In the genomic region with DNA sequence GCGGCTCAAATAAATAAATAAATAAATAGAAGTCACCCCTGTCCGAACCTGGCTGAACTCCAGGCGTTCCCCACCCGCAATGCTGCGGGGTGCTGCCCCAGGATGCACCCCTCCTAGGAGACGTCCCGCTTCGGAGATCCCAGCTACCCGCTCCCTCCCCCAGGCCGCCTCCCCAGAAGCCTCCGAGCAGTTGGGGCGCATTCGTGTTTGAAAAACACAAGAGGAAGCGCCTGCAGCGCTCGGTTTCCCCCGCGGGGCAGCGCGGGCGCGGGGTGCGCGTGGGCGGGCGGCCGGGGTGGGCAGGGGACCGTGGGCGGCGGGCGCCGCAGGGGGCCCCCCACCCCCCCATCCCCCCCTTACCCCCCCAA, we compare ENCODE assay signal across 8 cellular contexts. TPM values are rescaled to one million over a fixed set of nuclear protein-coding genes. Genes with fewer than 3 reads are reported as not detected.
DNase-seq lines count a peak whose midpoint lies in the region; ATAC-seq and TF ChIP-seq lines count a peak whose summit lies in the region.

No MANE protein-coding gene starts in this region.

- H3K27me3 Mint-ChIP-seq in dendritic cell treated with granulocyte-macrophage colony-stimulating factor and Interleukin-4, amounts not matched to agents 40 ng/mL and 50 ng/mL, for 4 days: no peaks in the 10 kb centered on the region

- no peaks in the 10 kb centered on the region for H3K79me2 ChIP-seq in GM23248 (ENCODE audit: insufficient read depth)

- CTCF ChIA-PET in HEK293T (lab: Yijun Ruan, JAX): no interaction called here

- peaks cover 6% of the 10 kb centered on the region; the same call in 1 of the 2 replicates for H3K27me3 ChIP-seq in GM23248 (replicated peaks; ENCODE audit: insufficient read depth)
- H3K27me3 ChIP-seq in right lobe of liver: no peaks in the 10 kb centered on the region
- H3K27me3 ChIP-seq in stomach smooth muscle (ENCODE audit: control insufficient read depth in 1 of 2, insufficient read depth in 2 of 2, low read length in 2 of 2): no peaks in the 10 kb centered on the region

- no peaks in the 10 kb centered on the region for H3K36me3 ChIP-seq in GM23248 (ENCODE audit: low read depth)
- H3K36me3 ChIP-seq in right lobe of liver: no peaks in the 10 kb centered on the region
- no peaks in the 10 kb centered on the region for H3K36me3 ChIP-seq in stomach smooth muscle (ENCODE audit: control insufficient read depth in 2 of 2, insufficient read depth in 2 of 2, low read length in 2 of 2)

- POLR2A ChIA-PET in HEK293T (lab: Yijun Ruan, JAX): no interaction called here

- H3K27ac ChIP-seq in GM23248: no peak overlapping the region
- peak overlapping the region; percentile 88 to 95 (median 89) for H3K27ac ChIP-seq in right lobe of liver
- H3K27ac ChIP-seq in stomach smooth muscle (ENCODE audit: low read length): no peak overlapping the region

- H3K9me3 ChIP-seq in GM23248 (ENCODE audit: low read depth) (no peaks in the 10 kb centered on the region), right lobe of liver (no peaks in the 10 kb centered on the region), stomach smooth muscle (ENCODE audit: control insufficient read depth in 2 of 2, low read length in 2 of 2) (no peaks in the 10 kb centered on the region)

- 4 to 23% methylated on average over 11 to 25 of the region's 32 CpGs for WGBS in GM23248 (ENCODE audit: low coverage in 1 of 2, low lambda C conversion rate in 2 of 2, missing lambda C conversion rate in 2 of 2), 2 experiments
- 0% methylated on average over 8 of the region's 32 CpGs for WGBS in right lobe of liver (ENCODE audit: insufficient coverage, low coverage, low lambda C conversion rate, missing lambda C conversion rate)

- H3K9ac ChIP-seq in GM23248 (peak overlapping the region; percentile 68), stomach smooth muscle (ENCODE audit: low read length in 2 of 2) (peak overlapping the region; percentile 26 to 55)

- TF ChIP-seq CTCF in right lobe of liver (IDR thresholded peaks at IDR 0.05): no peak

- H3K4me1 ChIP-seq in GM23248 (ENCODE audit: insufficient read depth) (peaks cover 13% of the 10 kb centered on the region), right lobe of liver (peaks cover 0 to 21% (median 6%) of the 10 kb centered on the region in 4 donors), stomach smooth muscle (ENCODE audit: control insufficient read depth, insufficient read depth, low read length) (peaks cover 47% of the 10 kb centered on the region)

- H3K9me3 Mint-ChIP-seq in dendritic cell treated with granulocyte-macrophage colony-stimulating factor and Interleukin-4, amounts not matched to agents 40 ng/mL and 50 ng/mL, for 4 days: peaks cover 9% of the 10 kb centered on the region

- H3K4me3 Mint-ChIP-seq in dendritic cell treated with granulocyte-macrophage colony-stimulating factor and Interleukin-4, amounts not matched to agents 40 ng/mL and 50 ng/mL, for 4 days: peak overlapping the region; percentile 81

- no peaks in the 10 kb centered on the region for H3F3A ChIP-seq in GM23248 (ENCODE audit: insufficient read depth)

- DNase-seq in GM23248 (peak; percentile 42), T-helper 9 cell (peak; percentile 43), right lobe of liver (peak; percentile 63 to 72 (median 65)), NCI-H82 treated with DMSO at 0.1 percent for 48 hours (lab: John Stamatoyannopoulos, UW; ENCODE audit: unreplicated experiment) (no peak), NCI-H774 (lab: John Stamatoyannopoulos, UW) (no peak), HEK293T (ENCODE audit: extremely low spot score) (no peak)

- in situ Hi-C loops in GM23248 (cut with MboI): no loop called here

- no peaks in the 10 kb centered on the region for H3K9me2 ChIP-seq in GM23248 (ENCODE audit: insufficient read depth)

- H4K20me1 ChIP-seq in GM23248 (ENCODE audit: insufficient read depth): no peaks in the 10 kb centered on the region

- intact Hi-C loops in dendritic cell treated with granulocyte-macrophage colony-stimulating factor and Interleukin-4, amounts not matched to agents 40 ng/mL and 50 ng/mL, for 4 days (cut with micrococcal nuclease): no loop called here
- intact Hi-C loops in right lobe of liver (cut with DNase I): no loop called here

- peaks cover 5% of the 10 kb centered on the region for H3K36me3 Mint-ChIP-seq in dendritic cell treated with granulocyte-macrophage colony-stimulating factor and Interleukin-4, amounts not matched to agents 40 ng/mL and 50 ng/mL, for 4 days (ENCODE audit: low read depth)

- peak; percentile 4 to 14 (median 8) for ATAC-seq in right lobe of liver

- H3K4me2 ChIP-seq in GM23248 (ENCODE audit: unreplicated experiment): peak overlapping the region; percentile 84

- H3K27ac Mint-ChIP-seq in dendritic cell treated with granulocyte-macrophage colony-stimulating factor and Interleukin-4, amounts not matched to agents 40 ng/mL and 50 ng/mL, for 4 days: peak overlapping the region; percentile 90

- H3K4me3 ChIP-seq in GM23248 (peak overlapping the region; percentile 75), right lobe of liver (peak overlapping the region; percentile 44 to 61 (median 48)), stomach smooth muscle (ENCODE audit: low read length in 2 of 2) (peak overlapping the region; percentile 50 to 76)

- peaks cover 62% of the 10 kb centered on the region for H3K4me1 Mint-ChIP-seq in dendritic cell treated with granulocyte-macrophage colony-stimulating factor and Interleukin-4, amounts not matched to agents 40 ng/mL and 50 ng/mL, for 4 days (ENCODE audit: low read depth)

- no peak for TF ChIP-seq POLR2A in right lobe of liver (IDR thresholded peaks at IDR 0.05)

- peak overlapping the region; percentile 83 for H2AFZ ChIP-seq in GM23248

TF ChIP-seq in HEK293T, 16 proteins besides CTCF, POLR2A, EP300 and RAD21:
- TF ChIP-seq L3MBTL2 (conservative IDR thresholded peaks at IDR 0.05) (no peak), BHLHE40 (IDR thresholded peaks at IDR 0.05; ENCODE audit: borderline replicate concordance) (no peak), TARDBP (IDR thresholded peaks at IDR 0.05) (no peak), FOXA1 (IDR thresholded peaks at IDR 0.05) (no peak), ARNT (IDR thresholded peaks at IDR 0.05) (no peak), ELF4 (IDR thresholded peaks at IDR 0.05) (no peak), LEF1 (IDR thresholded peaks at IDR 0.05; ENCODE audit: borderline replicate concordance) (no peak), CTBP1 (IDR thresholded peaks at IDR 0.05; ENCODE audit: borderline replicate concordance) (no peak), NFRKB (IDR thresholded peaks at IDR 0.05) (no peak), SUZ12 (IDR thresholded peaks at IDR 0.05) (no peak), PKNOX1 (IDR thresholded peaks at IDR 0.05) (no peak), HDGF (IDR thresholded peaks at IDR 0.05; ENCODE audit: borderline replicate concordance) (no peak), SP1 (IDR thresholded peaks at IDR 0.05) (no peak), ZNF384 (IDR thresholded peaks at IDR 0.05) (no peak), FOXK2 (IDR thresholded peaks at IDR 0.05) (no peak)

RNA-seq across cellular contexts. Expression of gene SERPINB9, which starts 27.3 kb away (rescaled TPM):
- 1.1 and 2.4 TPM in 2 replicates for total RNA-seq in GM23248 (2014; rRNA removed; shearing (Covaris generic))
- 0.91 and 1.1 TPM in 2 replicates for polyA plus RNA-seq in GM23248 (2016; fragmentation: Nextera tagmentation; extraction: Ambion mirVana)
- total RNA-seq in right lobe of liver: 10 to 100 TPM in 1 of 6 experiments, 1 to 10 TPM in 5; 1.8 to 19.0 (median 4.6) TPM

RNA-seq across cellular contexts. Expression of gene SERPINB1, which starts 34.2 kb away (rescaled TPM):
- total RNA-seq in GM23248 (2014; rRNA removed; shearing (Covaris generic)): 13.8 and 28.3 TPM in 2 replicates
- polyA plus RNA-seq in GM23248 (2016; fragmentation: Nextera tagmentation; extraction: Ambion mirVana): 32.5 and 32.8 TPM in 2 replicates
- 10 to 100 TPM in 5 of 6 experiments, 1 to 10 TPM in 1; 7.2 to 44.6 (median 25.2) TPM for total RNA-seq in right lobe of liver

Comparison
In these comparisons a context has a peak if more than half of its experiments do, and no peak if none do; other contexts are left out.
1. DNase-seq: peak in GM23248 (single experiment), T-helper 9 cell (single experiment) and right lobe of liver (3 of 3); none in NCI-H82 treated with DMSO at 0.1 percent for 48 hours (single experiment), NCI-H774 (single experiment) and HEK293T (single experiment).
2. H3K27ac ChIP-seq: peak in right lobe of liver (3 of 3); none in GM23248 (single experiment) and stomach smooth muscle (single experiment).
3. Peak in every context shown above with its lines, with median percentiles within 50 percentile points of each other: H3K4me3 ChIP-seq.